In the genomic region with DNA sequence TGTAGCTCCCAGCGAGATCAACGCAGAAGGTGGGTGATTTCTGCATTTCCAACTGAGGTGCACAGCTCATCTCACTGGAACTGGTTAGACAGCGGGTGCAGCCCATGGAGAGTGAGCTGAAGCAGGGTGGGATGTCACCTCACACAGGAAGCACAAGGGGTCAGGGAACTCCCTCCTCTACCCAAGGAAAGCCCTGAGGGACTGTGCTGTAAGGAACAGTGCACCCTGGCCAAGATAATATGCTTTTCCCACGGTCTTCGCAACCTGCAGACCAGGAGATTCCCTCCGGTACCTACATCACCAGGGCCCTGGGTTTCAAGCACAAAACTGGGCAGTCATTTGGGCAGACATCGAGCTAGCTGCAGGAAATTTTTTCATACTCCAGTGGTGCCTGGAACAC, we compare ENCODE assay signal across 15 cellular contexts.
A peak's percentile ranks its signal among the peaks of the same experiment; 100 is the strongest.
DNase-seq lines count a peak whose midpoint lies in the region; ATAC-seq and TF ChIP-seq lines count a peak whose summit lies in the region.
"Had no signal": no experiment of that assay in that cellular context is flagged by ENCODE, and none has a peak within 500 bp of the region (broad histone marks: within the 10 kb centered on the region; RNA-seq: fewer than 3 reads in every experiment).

No MANE protein-coding gene starts in this region.

- no peak overlapping the region for H3K9ac ChIP-seq in PC-3 (ENCODE audit: low read length)
- H3K9ac ChIP-seq: SK-N-SH had no signal

- peaks cover 15% of the 10 kb centered on the region for H3K9me3 Mint-ChIP-seq in activated naive CD8-positive, alpha-beta T cell treated with anti-CD3 and anti-CD28 coated beads, Interleukin-2, amount 10 ng/mL, durations not matched to agents 7 days and 5 days
- H3K9me3 Mint-ChIP-seq in activated naive CD8-positive, alpha-beta T cell treated with anti-CD3 and anti-CD28 coated beads for 36 hours: peaks cover 15% of the 10 kb centered on the region
- H3K9me3 Mint-ChIP-seq in stimulated activated memory B cell treated with anti-CD40 and anti-IgM and Interleukin-4, amounts not matched to agents 10 μg/mL and 1 μg/mL and 100 μg/mL, for 72 hours: peaks cover 3% of the 10 kb centered on the region
- H3K9me3 Mint-ChIP-seq in CD4-positive, alpha-beta T cell: peaks cover 2% of the 10 kb centered on the region

- no peak for TF ChIP-seq CTCF in PC-3 (conservative IDR thresholded peaks at IDR 0.05; ENCODE audit: low read depth, low read length)
- no peak for TF ChIP-seq CTCF in esophagus muscularis mucosa (IDR thresholded peaks at IDR 0.05)
- TF ChIP-seq CTCF in CD4-positive, alpha-beta T cell (IDR thresholded peaks at IDR 0.05): no peak

- H3K9me3 ChIP-seq in PC-3 (ENCODE audit: low read length) (no peaks in the 10 kb centered on the region), esophagus muscularis mucosa (peaks cover 0 to 9% (median 2%) of the 10 kb centered on the region in 4 donors)
- no peaks in the 10 kb centered on the region for H3K9me3 ChIP-seq in CD4-positive, alpha-beta T cell (ENCODE audit: control insufficient read depth, low read length)
- H3K9me3 ChIP-seq: neutrophil, SK-N-SH had no signal

- no peak for TF ChIP-seq EP300 in esophagus muscularis mucosa (IDR thresholded peaks at IDR 0.05)

- TF ChIP-seq POLR2A in esophagus muscularis mucosa (IDR thresholded peaks at IDR 0.05; ENCODE audit: low read depth): no peak

- H3K4me1 Mint-ChIP-seq in activated naive CD8-positive, alpha-beta T cell treated with anti-CD3 and anti-CD28 coated beads, Interleukin-2, amount 10 ng/mL, durations not matched to agents 7 days and 5 days: peaks cover 40% of the 10 kb centered on the region
- H3K4me1 Mint-ChIP-seq in activated naive CD8-positive, alpha-beta T cell treated with anti-CD3 and anti-CD28 coated beads for 36 hours: peaks cover 35% of the 10 kb centered on the region
- peaks cover 37% of the 10 kb centered on the region for H3K4me1 Mint-ChIP-seq in stimulated activated memory B cell treated with anti-CD40 and anti-IgM and Interleukin-4, amounts not matched to agents 10 μg/mL and 1 μg/mL and 100 μg/mL, for 72 hours
- peaks cover 18% of the 10 kb centered on the region for H3K4me1 Mint-ChIP-seq in CD4-positive, alpha-beta T cell (ENCODE audit: low read depth)

- peak overlapping the region; percentile 89 for H3K27ac Mint-ChIP-seq in activated naive CD8-positive, alpha-beta T cell treated with anti-CD3 and anti-CD28 coated beads, Interleukin-2, amount 10 ng/mL, durations not matched to agents 7 days and 5 days
- H3K27ac Mint-ChIP-seq in activated naive CD8-positive, alpha-beta T cell treated with anti-CD3 and anti-CD28 coated beads for 36 hours: no peak overlapping the region
- H3K27ac Mint-ChIP-seq in stimulated activated memory B cell treated with anti-CD40 and anti-IgM and Interleukin-4, amounts not matched to agents 10 μg/mL and 1 μg/mL and 100 μg/mL, for 72 hours: peak overlapping the region; percentile 84
- H3K27ac Mint-ChIP-seq in CD4-positive, alpha-beta T cell: no peak overlapping the region

- H3K4me1 ChIP-seq in PC-3 (ENCODE audit: insufficient read depth, low read length): peaks cover 9% of the 10 kb centered on the region
- no peaks in the 10 kb centered on the region for H3K4me1 ChIP-seq in esophagus muscularis mucosa
- H3K4me1 ChIP-seq: left ventricle myocardium inferior had no signal

- H3K4me2 ChIP-seq in PC-3 (ENCODE audit: low read length): 0 out of 2 replicates have a peak overlapping the region, but pooled peaks have one; percentile 26
- H3K4me2 ChIP-seq: SK-N-SH had no signal

- POLR2A ChIA-PET in activated naive CD8-positive, alpha-beta T cell treated with anti-CD3 and anti-CD28 coated beads, Interleukin-2, amount 10 ng/mL, durations not matched to agents 7 days and 5 days (lab: Charles Lee): interaction anchor here (1.1 to 1.7 kb wide), 3 partner anchors 8 to 543 kb away, joined by 4 to 16 read pairs (median 11); a partner anchor contains a TSS
- POLR2A ChIA-PET in PC-3 (lab: Charles Lee; ENCODE audit: unreplicated experiment): no interaction called here
- POLR2A ChIA-PET in CD4-positive, alpha-beta T cell (lab: Charles Lee): interaction anchor here (2.0 kb wide), 1 partner anchor 10 kb away, joined by 9 read pairs; no protein-coding TSS in a partner anchor

- H2AFZ ChIP-seq in PC-3 (ENCODE audit: low read length): peak overlapping the region; percentile 61

- H3K36me3 Mint-ChIP-seq in activated naive CD8-positive, alpha-beta T cell treated with anti-CD3 and anti-CD28 coated beads, Interleukin-2, amount 10 ng/mL, durations not matched to agents 7 days and 5 days: peaks cover 45% of the 10 kb centered on the region
- peaks cover 19% of the 10 kb centered on the region for H3K36me3 Mint-ChIP-seq in activated naive CD8-positive, alpha-beta T cell treated with anti-CD3 and anti-CD28 coated beads for 36 hours
- H3K36me3 Mint-ChIP-seq in stimulated activated memory B cell treated with anti-CD40 and anti-IgM and Interleukin-4, amounts not matched to agents 10 μg/mL and 1 μg/mL and 100 μg/mL, for 72 hours: peaks cover 18% of the 10 kb centered on the region
- H3K36me3 Mint-ChIP-seq in CD4-positive, alpha-beta T cell (ENCODE audit: low read depth): no peaks in the 10 kb centered on the region

- no peaks in the 10 kb centered on the region for H3K9me2 ChIP-seq in PC-3 (replicated peaks; ENCODE audit: low read length)
- H3K9me2 ChIP-seq: SK-N-SH had no signal

- H3K27me3 ChIP-seq in PC-3 (ENCODE audit: low read length): no peaks in the 10 kb centered on the region
- H3K27me3 ChIP-seq in esophagus muscularis mucosa: no peaks in the 10 kb centered on the region
- no peaks in the 10 kb centered on the region for H3K27me3 ChIP-seq in CD4-positive, alpha-beta T cell (ENCODE audit: control insufficient read depth, insufficient read depth, low read length)
- H3K27me3 ChIP-seq: neutrophil had no signal

- WGBS in esophagus muscularis mucosa: 94% methylated on average over 7 of the region's 7 CpGs

- CTCF ChIA-PET in PC-3 (lab: Charles Lee): no interaction called here
- CTCF ChIA-PET in CD4-positive, alpha-beta T cell (lab: Charles Lee): no interaction called here

- no peaks in the 10 kb centered on the region for H3K36me3 ChIP-seq in PC-3 (ENCODE audit: low read depth, low read length)
- H3K36me3 ChIP-seq in esophagus muscularis mucosa: no peaks in the 10 kb centered on the region
- H3K36me3 ChIP-seq: left ventricle myocardium inferior, neutrophil had no signal

- H3K4me3 ChIP-seq in PC-3 (ENCODE audit: low read length): no peak overlapping the region
- H3K4me3 ChIP-seq in esophagus muscularis mucosa: no peak overlapping the region
- H3K4me3 ChIP-seq: left ventricle myocardium inferior had no signal

- H4K20me1 ChIP-seq in PC-3 (ENCODE audit: low read length): no peaks in the 10 kb centered on the region

- peak overlapping the region; percentile 36 for H3K4me3 Mint-ChIP-seq in activated naive CD8-positive, alpha-beta T cell treated with anti-CD3 and anti-CD28 coated beads, Interleukin-2, amount 10 ng/mL, durations not matched to agents 7 days and 5 days
- no peak overlapping the region for H3K4me3 Mint-ChIP-seq in activated naive CD8-positive, alpha-beta T cell treated with anti-CD3 and anti-CD28 coated beads for 36 hours
- no peak overlapping the region for H3K4me3 Mint-ChIP-seq in stimulated activated memory B cell treated with anti-CD40 and anti-IgM and Interleukin-4, amounts not matched to agents 10 μg/mL and 1 μg/mL and 100 μg/mL, for 72 hours
- H3K4me3 Mint-ChIP-seq in CD4-positive, alpha-beta T cell: no peak overlapping the region
- H3K4me3 Mint-ChIP-seq: activated CD4-positive, alpha-beta T cell treated with anti-CD3 and anti-CD28 coated beads for 36 hours had no signal

- no peaks in the 10 kb centered on the region for H3F3A ChIP-seq in PC-3 (ENCODE audit: low read length, unreplicated experiment)

- H3K27ac ChIP-seq in PC-3 (ENCODE audit: low read length) (no peak overlapping the region), esophagus muscularis mucosa (replicated peaks in 1 of 4) (no peak overlapping the region)
- H3K27ac ChIP-seq in CD4-positive, alpha-beta T cell (ENCODE audit: low read depth, low read length): no peak overlapping the region
- H3K27ac ChIP-seq: left ventricle myocardium inferior, neutrophil had no signal

- H3K79me2 ChIP-seq in PC-3 (ENCODE audit: low read length): no peaks in the 10 kb centered on the region

- no peak for ATAC-seq in activated naive CD8-positive, alpha-beta T cell treated with anti-CD3 and anti-CD28 coated beads, Interleukin-2, amount 10 ng/mL, durations not matched to agents 7 days and 5 days (ENCODE audit: low read depth)
- peak; percentile 15 for ATAC-seq in HG02642 (IDR thresholded peaks at IDR 0.05; ENCODE audit: poor library complexity, unreplicated experiment)
- ATAC-seq in PC-3: no peak
- ATAC-seq in stimulated activated memory B cell treated with anti-CD40 and anti-IgM and Interleukin-4, amounts not matched to agents 10 μg/mL and 1 μg/mL and 100 μg/mL, for 72 hours: no peak
- no peak for ATAC-seq in CD4-positive, alpha-beta T cell (ENCODE audit: poor library complexity)
- ATAC-seq: activated CD4-positive, alpha-beta T cell treated with anti-CD3 and anti-CD28 coated beads for 36 hours had no signal

- no TSS peak for BruUV-seq in PC-3 (replicated peaks; lab: Mats Ljungman, UMichigan)

- no peaks in the 10 kb centered on the region for H3K27me3 Mint-ChIP-seq in activated naive CD8-positive, alpha-beta T cell treated with anti-CD3 and anti-CD28 coated beads, Interleukin-2, amount 10 ng/mL, durations not matched to agents 7 days and 5 days
- no peaks in the 10 kb centered on the region for H3K27me3 Mint-ChIP-seq in activated naive CD8-positive, alpha-beta T cell treated with anti-CD3 and anti-CD28 coated beads for 36 hours
- H3K27me3 Mint-ChIP-seq in stimulated activated memory B cell treated with anti-CD40 and anti-IgM and Interleukin-4, amounts not matched to agents 10 μg/mL and 1 μg/mL and 100 μg/mL, for 72 hours: no peaks in the 10 kb centered on the region
- H3K27me3 Mint-ChIP-seq in CD4-positive, alpha-beta T cell: no peaks in the 10 kb centered on the region

- DNase-seq in activated naive CD8-positive, alpha-beta T cell treated with anti-CD3 and anti-CD28 coated beads, Interleukin-2, amount 10 ng/mL, durations not matched to agents 7 days and 5 days: no peak
- DNase-seq in activated naive CD8-positive, alpha-beta T cell treated with anti-CD3 and anti-CD28 coated beads for 36 hours: no peak
- DNase-seq in PC-3 (no peak), esophagus muscularis mucosa (ENCODE audit: extremely low spot score) (no peak), NCI-H748 (lab: John Stamatoyannopoulos, UW; ENCODE audit: unreplicated experiment) (no peak)
- no peak for DNase-seq in CD4-positive, alpha-beta T cell
- DNase-seq: DMS79, IMR-90, left ventricle myocardium inferior, NCI-H1694 treated with DMSO at 0.1 percent for 48 hours, SK-N-SH had no signal

- intact Hi-C loops in PC-3 (cut with micrococcal nuclease): no loop called here
- intact Hi-C loops in esophagus muscularis mucosa (cut with DNase I): no loop called here
- intact Hi-C loops in CD4-positive, alpha-beta T cell (cut with DNase I, micrococcal nuclease): no loop called here

Comparison
In these comparisons a context has a peak if more than half of its experiments do, and no peak if none do; other contexts are left out.
1. H3K27ac Mint-ChIP-seq: peak in activated naive CD8-positive, alpha-beta T cell treated with anti-CD3 and anti-CD28 coated beads, Interleukin-2, amount 10 ng/mL, durations not matched to agents 7 days and 5 days (single experiment) and stimulated activated memory B cell treated with anti-CD40 and anti-IgM and Interleukin-4, amounts not matched to agents 10 μg/mL and 1 μg/mL and 100 μg/mL, for 72 hours (single experiment); none in activated naive CD8-positive, alpha-beta T cell treated with anti-CD3 and anti-CD28 coated beads for 36 hours (single experiment) and CD4-positive, alpha-beta T cell (single experiment).